1 cellular context compared by ENCODE assay signal in the genomic region with DNA sequence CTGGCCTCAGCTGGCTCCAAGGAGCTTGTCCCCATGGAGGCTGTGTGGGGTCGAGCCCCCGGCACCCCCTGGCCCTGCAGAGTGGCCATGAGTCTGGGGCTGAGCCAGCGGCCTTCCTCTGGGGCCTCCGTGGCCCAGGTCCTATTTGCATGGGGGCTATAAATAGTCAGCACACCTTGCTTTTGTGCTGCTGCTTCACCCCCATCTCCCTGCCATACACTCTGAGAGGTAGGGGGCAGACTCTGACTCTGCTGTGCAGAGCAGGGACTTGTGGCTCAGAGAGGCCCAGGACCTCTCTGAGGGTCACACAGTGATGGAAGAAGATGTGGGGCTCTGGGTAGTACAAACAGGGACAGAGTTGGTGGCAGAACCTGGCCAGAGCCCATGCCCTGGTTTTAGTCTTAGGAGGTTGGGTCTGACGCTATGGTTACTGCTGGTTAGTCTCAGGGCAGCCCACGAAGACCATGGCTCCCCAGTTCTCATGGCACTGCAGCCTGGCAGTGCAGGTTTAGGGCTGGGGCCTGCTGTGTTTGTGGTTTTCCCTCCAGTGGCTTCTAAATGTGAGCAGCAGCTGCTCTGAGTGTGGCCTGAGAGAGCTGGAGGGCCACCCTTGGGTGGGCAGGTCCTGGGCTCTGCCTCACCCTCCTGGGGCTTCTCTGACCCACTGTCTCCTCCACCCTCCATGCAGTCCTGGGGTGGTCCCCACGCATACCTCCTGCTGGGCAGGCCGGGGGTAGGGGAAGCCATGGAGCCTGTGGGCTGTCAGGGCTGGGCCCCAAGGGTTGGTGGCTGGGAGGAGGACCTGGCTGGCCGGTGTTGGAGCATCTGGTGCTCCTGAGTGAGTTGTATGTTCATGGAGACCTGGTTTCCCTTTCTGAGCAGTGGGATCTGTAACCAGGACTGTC.
A peak's percentile ranks its signal among the peaks of the same experiment; 100 is the strongest.
TF ChIP-seq lines count a peak whose summit lies in the region.

No MANE protein-coding gene starts in this region.

TF ChIP-seq in HepG2, 621 proteins besides CTCF, POLR2A, EP300 and RAD21:
- TF ChIP-seq ZNF768 (CRISPR knock-in tag; IDR thresholded peaks at IDR 0.05) (peak; percentile 84), AHR (CRISPR knock-in tag; IDR thresholded peaks at IDR 0.05) (no peak)
TF ChIP-seq in HepG2: peak in this region for 1.
